ENCODE assay signal across 24 cellular contexts in the genomic region with DNA sequence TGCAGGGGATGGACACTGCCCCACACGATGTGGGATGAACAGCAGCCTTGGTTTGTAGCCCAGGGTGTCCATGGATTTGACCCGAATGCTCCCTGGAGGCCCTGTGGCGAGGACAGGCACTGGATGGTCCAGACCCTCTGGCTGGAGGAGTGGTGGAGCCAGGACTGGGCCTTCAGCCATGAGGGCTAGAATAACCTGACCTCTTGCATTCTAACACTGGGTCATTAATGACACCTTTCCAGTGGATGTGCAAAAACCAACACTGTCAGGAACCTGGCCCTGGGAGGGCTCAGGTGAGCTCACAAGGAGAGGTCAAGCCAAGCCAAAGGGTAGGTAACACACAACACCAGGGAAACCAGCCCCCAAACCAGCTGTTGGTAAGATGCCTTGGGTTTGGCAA. TPM values are rescaled to one million over a fixed set of nuclear protein-coding genes. Genes with fewer than 3 reads are reported as not detected.
DNase-seq lines count a peak whose midpoint lies in the region; ATAC-seq and TF ChIP-seq lines count a peak whose summit lies in the region.
"Had no signal": no experiment of that assay in that cellular context is flagged by ENCODE, and none has a peak within 500 bp of the region (broad histone marks: within the 10 kb centered on the region; RNA-seq: fewer than 3 reads in every experiment).

No MANE protein-coding gene starts in this region.

- no peak for DNase-seq in activated CD4-positive, alpha-beta T cell treated with anti-CD3 and anti-CD28 coated beads for 36 hours
- DNase-seq in activated CD4-positive, alpha-beta T cell treated with anti-CD3 and anti-CD28 coated beads, Interleukin-2, amount 50 U/mL, for 1 hour: no peak
- no peak for DNase-seq in CD4-positive, alpha-beta T cell
- DNase-seq in activated CD8-positive, alpha-beta T cell treated with anti-CD3 and anti-CD28 coated beads for 36 hours: no peak
- no peak for DNase-seq in immature natural killer cell
- DNase-seq in lower leg skin (ENCODE audit: low spot score in 2 of 2): no peak
- no peak for DNase-seq in NCI-H748 treated with DMSO at 0.1 percent for 48 hours (lab: John Stamatoyannopoulos, UW)
- DNase-seq: AML-193; cerebellar nuclear complex; COR-L47; dorsolateral prefrontal cortex; glutamatergic neuron; kidney; lower lobe of right lung; NCI-H1092; NCI-H187; NCI-H526; SIG-M5; stimulated activated CD8-positive, alpha-beta memory T cell treated with anti-CD3 and anti-CD28 coated beads, Interleukin-4, amount 100 ng/mL, for 48 hours; SW 1271; upper lobe of left lung had no signal

- CTCF ChIA-PET in activated CD4-positive, alpha-beta T cell treated with anti-CD3 and anti-CD28 coated beads for 36 hours (lab: Charles Lee): interaction anchor here (0.5 to 12.0 kb wide), 6 partner anchors 11 to 235 kb away, joined by 3 to 262 read pairs (median 3); partner anchors contain the start of genes DPH3 and OXNAD1
- CTCF ChIA-PET in CD4-positive, alpha-beta T cell (lab: Charles Lee): interaction anchor here (11.5 kb wide), 1 partner anchor 24 kb away, joined by 208 read pairs; no protein-coding TSS in a partner anchor
- CTCF ChIA-PET in activated CD8-positive, alpha-beta T cell treated with anti-CD3 and anti-CD28 coated beads for 36 hours (lab: Charles Lee): interaction anchor here (1.1 to 16.5 kb wide), 5 partner anchors 10 to 63 kb away, joined by 3 to 274 read pairs (median 60); partner anchors contain the start of genes DPH3 and OXNAD1

- H3K27me3 Mint-ChIP-seq in activated CD4-positive, alpha-beta T cell treated with anti-CD3 and anti-CD28 coated beads for 36 hours: no peaks in the 10 kb centered on the region
- H3K27me3 Mint-ChIP-seq in CD4-positive, alpha-beta T cell: no peaks in the 10 kb centered on the region
- no peaks in the 10 kb centered on the region for H3K27me3 Mint-ChIP-seq in activated CD8-positive, alpha-beta T cell treated with anti-CD3 and anti-CD28 coated beads for 36 hours
- peaks cover 5 to 26% (median 6%) of the 10 kb centered on the region in 3 donors for H3K27me3 Mint-ChIP-seq in immature natural killer cell (ENCODE audit: low read depth in 3 of 3)

- no peaks in the 10 kb centered on the region for H3K9me3 ChIP-seq in CD4-positive, alpha-beta T cell (ENCODE audit: control insufficient read depth, low read length)
- H3K9me3 ChIP-seq: HAP-1, lower lobe of right lung, upper lobe of left lung had no signal

- peaks cover 97% of the 10 kb centered on the region for H3K4me1 Mint-ChIP-seq in activated CD4-positive, alpha-beta T cell treated with anti-CD3 and anti-CD28 coated beads for 36 hours
- peaks cover 100% of the 10 kb centered on the region for H3K4me1 Mint-ChIP-seq in CD4-positive, alpha-beta T cell (ENCODE audit: low read depth)
- peaks cover 93% of the 10 kb centered on the region for H3K4me1 Mint-ChIP-seq in activated CD8-positive, alpha-beta T cell treated with anti-CD3 and anti-CD28 coated beads for 36 hours (ENCODE audit: low read depth)
- H3K4me1 Mint-ChIP-seq in immature natural killer cell: peaks cover 90 to 94% of the 10 kb centered on the region in 2 donors

- POLR2A ChIA-PET in activated CD4-positive, alpha-beta T cell treated with anti-CD3 and anti-CD28 coated beads for 36 hours (lab: Charles Lee): no interaction called here
- POLR2A ChIA-PET in CD4-positive, alpha-beta T cell (lab: Charles Lee): interaction anchor here (0.9 to 13.4 kb wide), 5 partner anchors 12 to 61 kb away, joined by 3 to 268 read pairs (median 31); no protein-coding TSS in a partner anchor
- POLR2A ChIA-PET in activated CD8-positive, alpha-beta T cell treated with anti-CD3 and anti-CD28 coated beads for 36 hours (lab: Charles Lee): interaction anchor here (0.7 to 7.5 kb wide), 9 partner anchors 14 to 196 kb away, joined by 3 to 61 read pairs (median 5); partner anchors contain the start of gene RFTN1

- WGBS in lower leg skin, 2 donors: 93 to 95% methylated on average over 3 of the region's 3 CpGs

- H3K27ac ChIP-seq in CD4-positive, alpha-beta T cell (ENCODE audit: low read depth, low read length): peak overlapping the region; percentile 53

- no peak for TF ChIP-seq POLR2A in lower leg skin (IDR thresholded peaks at IDR 0.05)

- intact Hi-C loops in activated CD4-positive, alpha-beta T cell treated with anti-CD3 and anti-CD28 coated beads for 36 hours (cut with DNase I, micrococcal nuclease): loop anchor here in 1 of 2 experiments (5.0 kb wide), 1 partner anchor 281 kb away; no protein-coding TSS in a partner anchor
- intact Hi-C loops in CD4-positive, alpha-beta T cell (cut with DNase I, micrococcal nuclease): loop anchor here in 1 of 2 experiments (2.0 kb wide), 1 partner anchor 16 kb away; no protein-coding TSS in a partner anchor
- intact Hi-C loops in activated CD8-positive, alpha-beta T cell treated with anti-CD3 and anti-CD28 coated beads for 36 hours (cut with micrococcal nuclease): loop anchor here (5.0 kb wide), 1 partner anchor 196 kb away; the partner anchor contains the start of gene RFTN1
- intact Hi-C loops in lower leg skin (cut with DNase I; ENCODE audit: low total_unique reads): no loop called here

- no peak for TF ChIP-seq CTCF in CD4-positive, alpha-beta T cell (IDR thresholded peaks at IDR 0.05)
- no peak for TF ChIP-seq CTCF in activated CD8-positive, alpha-beta T cell treated with anti-CD3 and anti-CD28 coated beads for 36 hours (IDR thresholded peaks at IDR 0.05)
- no peak for TF ChIP-seq CTCF in lower leg skin (IDR thresholded peaks at IDR 0.05)

- H3K4me3 ChIP-seq in lower leg skin (ENCODE audit: low read depth, poor library complexity, severe bottlenecking): no peak overlapping the region
- H3K4me3 ChIP-seq: dorsolateral prefrontal cortex, HAP-1, lower lobe of right lung, upper lobe of left lung had no signal

- H3K36me3 Mint-ChIP-seq in activated CD4-positive, alpha-beta T cell treated with anti-CD3 and anti-CD28 coated beads for 36 hours (ENCODE audit: low read depth): peaks cover 82% of the 10 kb centered on the region
- peaks cover 99% of the 10 kb centered on the region for H3K36me3 Mint-ChIP-seq in CD4-positive, alpha-beta T cell (ENCODE audit: low read depth)
- H3K36me3 Mint-ChIP-seq in activated CD8-positive, alpha-beta T cell treated with anti-CD3 and anti-CD28 coated beads for 36 hours (ENCODE audit: low read depth): peaks cover 86% of the 10 kb centered on the region
- peaks cover 31 to 39% (median 35%) of the 10 kb centered on the region in 3 donors for H3K36me3 Mint-ChIP-seq in immature natural killer cell

- H3K27ac Mint-ChIP-seq in activated CD4-positive, alpha-beta T cell treated with anti-CD3 and anti-CD28 coated beads for 36 hours: peak overlapping the region; percentile 83
- peak overlapping the region; percentile 94 for H3K27ac Mint-ChIP-seq in CD4-positive, alpha-beta T cell
- peak overlapping the region; percentile 96 for H3K27ac Mint-ChIP-seq in activated CD8-positive, alpha-beta T cell treated with anti-CD3 and anti-CD28 coated beads for 36 hours
- peak overlapping the region; percentile 73 to 89 (median 81) for H3K27ac Mint-ChIP-seq in immature natural killer cell

- no peak overlapping the region for H3K4me3 Mint-ChIP-seq in activated CD4-positive, alpha-beta T cell treated with anti-CD3 and anti-CD28 coated beads for 36 hours
- peak overlapping the region; percentile 12 for H3K4me3 Mint-ChIP-seq in CD4-positive, alpha-beta T cell
- no peak overlapping the region for H3K4me3 Mint-ChIP-seq in activated CD8-positive, alpha-beta T cell treated with anti-CD3 and anti-CD28 coated beads for 36 hours
- H3K4me3 Mint-ChIP-seq in immature natural killer cell: peak overlapping the region in 2 of 5 donors; percentile 49 to 62

- no peak for ATAC-seq in activated CD4-positive, alpha-beta T cell treated with anti-CD3 and anti-CD28 coated beads for 36 hours
- no peak for ATAC-seq in CD4-positive, alpha-beta T cell (ENCODE audit: poor library complexity)
- ATAC-seq in activated CD8-positive, alpha-beta T cell treated with anti-CD3 and anti-CD28 coated beads for 36 hours: no peak
- no peak for ATAC-seq in HG03139 (IDR thresholded peaks at IDR 0.05; ENCODE audit: unreplicated experiment)
- ATAC-seq: lower lobe of right lung, Panc1 had no signal

- H3K27me3 ChIP-seq in CD4-positive, alpha-beta T cell (ENCODE audit: control insufficient read depth, insufficient read depth, low read length): no peaks in the 10 kb centered on the region
- H3K27me3 ChIP-seq: dorsolateral prefrontal cortex, upper lobe of left lung had no signal

- no peaks in the 10 kb centered on the region for H3K9me3 Mint-ChIP-seq in activated CD4-positive, alpha-beta T cell treated with anti-CD3 and anti-CD28 coated beads for 36 hours (ENCODE audit: low read depth)
- no peaks in the 10 kb centered on the region for H3K9me3 Mint-ChIP-seq in CD4-positive, alpha-beta T cell
- no peaks in the 10 kb centered on the region for H3K9me3 Mint-ChIP-seq in activated CD8-positive, alpha-beta T cell treated with anti-CD3 and anti-CD28 coated beads for 36 hours
- H3K9me3 Mint-ChIP-seq in immature natural killer cell: no peaks in the 10 kb centered on the region

RNA-seq across cellular contexts. Expression of gene OXNAD1, which starts 51.4 kb away (rescaled TPM):
- total RNA-seq in activated CD4-positive, alpha-beta T cell treated with anti-CD3 and anti-CD28 coated beads for 36 hours: 10 to 100 TPM; 27.7 to 34.6 TPM
- 100 to 1,000 TPM; 135 TPM for total RNA-seq in CD4-positive, alpha-beta T cell
- total RNA-seq in activated CD8-positive, alpha-beta T cell treated with anti-CD3 and anti-CD28 coated beads for 36 hours: 10 to 100 TPM; 37.0 to 38.8 TPM
- 10 to 100 TPM; 22.0 to 27.3 (median 23.8) TPM for polyA plus RNA-seq in immature natural killer cell
- 10 to 100 TPM in 2 of 4 donors, 1 to 10 TPM in 2; 7.6 to 12.7 (median 10.4) TPM for total RNA-seq in lower leg skin

RNA-seq across cellular contexts. Expression of gene DPH3, which starts 51.7 kb away (rescaled TPM):
- 10 to 100 TPM; 13.0 to 17.8 TPM for total RNA-seq in activated CD4-positive, alpha-beta T cell treated with anti-CD3 and anti-CD28 coated beads for 36 hours
- total RNA-seq in CD4-positive, alpha-beta T cell: 10 to 100 TPM; 10.5 to 12.8 TPM
- 10 to 100 TPM; 18.2 to 19.9 TPM for total RNA-seq in activated CD8-positive, alpha-beta T cell treated with anti-CD3 and anti-CD28 coated beads for 36 hours
- polyA plus RNA-seq in immature natural killer cell: 10 to 100 TPM; 22.3 to 31.8 (median 25.5) TPM
- total RNA-seq in lower leg skin: 1 to 10 TPM; 4.6 to 8.1 (median 5.7) TPM
